ENCODE assay signal across 9 cellular contexts in the genomic region with DNA sequence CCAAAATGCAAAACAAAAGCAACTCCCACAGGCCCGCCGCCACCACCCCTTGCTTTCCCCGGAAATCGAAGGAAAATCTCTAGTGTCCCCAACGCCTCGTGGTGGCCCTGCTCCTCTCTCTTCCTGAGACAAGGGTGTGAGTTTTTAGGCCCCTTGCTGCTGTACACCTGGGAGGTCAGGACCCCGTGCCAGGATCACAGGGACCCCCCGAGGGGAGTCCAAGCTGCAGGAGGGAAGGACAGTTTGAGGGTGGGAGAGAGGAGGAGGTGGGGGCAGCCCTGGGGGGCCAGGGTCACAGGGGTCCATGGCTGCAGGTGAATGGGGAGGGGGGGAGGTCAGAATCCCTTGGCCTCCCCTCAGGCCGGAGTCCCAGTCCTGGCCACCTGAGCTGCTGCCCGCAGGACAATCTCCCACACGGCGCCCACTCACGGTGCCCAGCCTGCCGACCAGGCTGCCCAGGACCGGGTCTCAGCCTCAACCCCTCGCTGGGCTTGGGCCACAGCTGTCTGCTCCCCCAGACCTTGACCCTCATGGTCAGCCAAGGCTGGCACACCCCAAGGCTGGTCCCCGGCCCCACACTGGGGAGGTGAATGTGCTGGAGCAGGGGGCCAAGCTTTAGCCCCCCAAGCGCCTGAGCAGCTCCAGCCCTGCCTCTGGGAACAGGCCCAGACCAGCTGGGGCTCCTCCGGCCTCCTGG. TPM values are rescaled to one million over a fixed set of nuclear protein-coding genes. Genes with fewer than 3 reads are reported as not detected.
DNase-seq lines count a peak whose midpoint lies in the region; ATAC-seq, FAIRE-seq and TF ChIP-seq lines count a peak whose summit lies in the region.
"Had no signal": no experiment of that assay in that cellular context is flagged by ENCODE, and none has a peak within 500 bp of the region (broad histone marks: within the 10 kb centered on the region; RNA-seq: fewer than 3 reads in every experiment).

No MANE protein-coding gene starts in this region.

- H3K4me3 Mint-ChIP-seq in stimulated activated memory B cell treated with anti-CD40 and anti-IgM and Interleukin-4, amounts not matched to agents 10 μg/mL and 1 μg/mL and 100 μg/mL, for 72 hours: no peak overlapping the region

- H3K36me3 Mint-ChIP-seq in stimulated activated memory B cell treated with anti-CD40 and anti-IgM and Interleukin-4, amounts not matched to agents 10 μg/mL and 1 μg/mL and 100 μg/mL, for 72 hours: no peaks in the 10 kb centered on the region

- POLR2A ChIA-PET in SK-N-SH (lab: Yijun Ruan, JAX): interaction anchor here (0.9 kb wide), 2 partner anchors 227 to 230 kb away, joined by 4 read pairs; no protein-coding TSS in a partner anchor

- 0 out of 2 replicates have a peak, but pooled peaks cover 3% of the 10 kb centered on the region for H4K20me1 ChIP-seq in SK-N-SH (ENCODE audit: insufficient read depth)

- TF ChIP-seq RAD21 in SK-N-SH (IDR thresholded peaks at IDR 0.05; ENCODE audit: low read length): no peak

- H3K4me2 ChIP-seq in SK-N-SH: peak overlapping the region; percentile 85

- H3K9ac ChIP-seq in SK-N-SH (peak overlapping the region; percentile 46), iPS-20b (ENCODE audit: low read depth, low read length) (peak overlapping the region; percentile 48; the same call in 1 of the 2 replicates)

- no peak for TF ChIP-seq EP300 in SK-N-SH (IDR thresholded peaks at IDR 0.05; ENCODE audit: borderline replicate concordance in 1 of 2, low read depth in 1 of 2, low read length in 1 of 2)

- H2AFZ ChIP-seq in SK-N-SH (ENCODE audit: low read depth): no peak overlapping the region

- H3K27ac ChIP-seq in SK-N-SH (ENCODE audit: low read depth in 2 of 2, low read length in 1 of 2) (no peak overlapping the region), angular gyrus (ENCODE audit: low read depth, low read length) (peak overlapping the region; percentile 99), iPS-20b (ENCODE audit: low read length) (no peak overlapping the region)

- ATAC-seq in SK-N-SH treated with all-trans-retinoic acid at 6 μM for 48 hours (no peak), GM18517 (IDR thresholded peaks at IDR 0.05; ENCODE audit: unreplicated experiment) (no peak)
- no peak for ATAC-seq in stimulated activated memory B cell treated with anti-CD40 and anti-IgM and Interleukin-4, amounts not matched to agents 10 μg/mL and 1 μg/mL and 100 μg/mL, for 72 hours

- H3F3A ChIP-seq in SK-N-SH (replicated peaks; ENCODE audit: insufficient read depth): no peaks in the 10 kb centered on the region

- H3K4me3 ChIP-seq in SK-N-SH (ENCODE audit: low read depth in 2 of 2, low read length in 1 of 2) (peak overlapping the region; percentile 22 to 50; a peak in 3 of 4 replicates), iPS-20b (ENCODE audit: low read length) (no peak overlapping the region)
- H3K4me3 ChIP-seq: HAP-1 had no signal

- H3K27me3 Mint-ChIP-seq in stimulated activated memory B cell treated with anti-CD40 and anti-IgM and Interleukin-4, amounts not matched to agents 10 μg/mL and 1 μg/mL and 100 μg/mL, for 72 hours: peaks cover 47% of the 10 kb centered on the region

- H3K4me1 Mint-ChIP-seq in stimulated activated memory B cell treated with anti-CD40 and anti-IgM and Interleukin-4, amounts not matched to agents 10 μg/mL and 1 μg/mL and 100 μg/mL, for 72 hours: peaks cover 37% of the 10 kb centered on the region

- no peak for TF ChIP-seq CTCF in SK-N-SH (IDR thresholded peaks at IDR 0.05)

- H3K79me2 ChIP-seq in SK-N-SH (ENCODE audit: insufficient read depth): no peaks in the 10 kb centered on the region

- CTCF ChIA-PET in SK-N-SH (lab: Yijun Ruan, JAX): interaction anchor here (0.6 to 7.2 kb wide), 6 partner anchors 18 to 518 kb away, joined by 3 to 88 read pairs (median 12); partner anchors contain the start of genes BRD9 and TRIP13

- TF ChIP-seq POLR2A in H54 (IDR thresholded peaks at IDR 0.05; ENCODE audit: low read depth, low read length): no peak

- H3K9me3 ChIP-seq in SK-N-SH: no peaks in the 10 kb centered on the region
- no peaks in the 10 kb centered on the region for H3K9me3 ChIP-seq in iPS-20b (ENCODE audit: insufficient read depth, low read depth, low read length)
- H3K9me3 ChIP-seq: HAP-1 had no signal

- H3K36me3 ChIP-seq in SK-N-SH (replicated peaks in 1 of 2; ENCODE audit: control insufficient read depth in 1 of 2, insufficient read depth in 2 of 2, low read length in 1 of 2) (no peaks in the 10 kb centered on the region), iPS-20b (ENCODE audit: insufficient read depth, low read depth, low read length) (no peaks in the 10 kb centered on the region)

- WGBS in SK-N-SH (ENCODE audit: low lambda C conversion rate): 14% methylated on average over 9 of the region's 19 CpGs

- FAIRE-seq in H54 (lab: Jason Lieb, UNC): no peak

- no peaks in the 10 kb centered on the region for H3K9me2 ChIP-seq in SK-N-SH

- H3K4me1 ChIP-seq in SK-N-SH (ENCODE audit: control insufficient read depth in 1 of 2, insufficient read depth in 2 of 2, low read depth in 1 of 2, low read length in 1 of 2) (peaks cover 12 to 23% of the 10 kb centered on the region in 2 experiments; a peak in 2 of 4 replicates), iPS-20b (ENCODE audit: insufficient read depth, low read length) (no peaks in the 10 kb centered on the region; the same call in 1 of the 2 replicates)

- DNase-seq in SK-N-SH (peak; percentile 54), H54 (ENCODE audit: insufficient read length, low spot score) (no peak), MV-4-11 (lab: John Stamatoyannopoulos, UW) (no peak)

- H3K27me3 ChIP-seq in SK-N-SH (ENCODE audit: insufficient read depth): no peaks in the 10 kb centered on the region
- peaks cover 50% of the 10 kb centered on the region for H3K27me3 ChIP-seq in iPS-20b (ENCODE audit: insufficient read depth, low read length)

- H3K9me3 Mint-ChIP-seq in stimulated activated memory B cell treated with anti-CD40 and anti-IgM and Interleukin-4, amounts not matched to agents 10 μg/mL and 1 μg/mL and 100 μg/mL, for 72 hours: no peaks in the 10 kb centered on the region

- H3K27ac Mint-ChIP-seq in stimulated activated memory B cell treated with anti-CD40 and anti-IgM and Interleukin-4, amounts not matched to agents 10 μg/mL and 1 μg/mL and 100 μg/mL, for 72 hours: peak overlapping the region; percentile 52

TF ChIP-seq in SK-N-SH, 30 proteins besides CTCF, POLR2A, EP300 and RAD21 (continues in another document):
- no peak for TF ChIP-seq TEAD4 (IDR thresholded peaks at IDR 0.05; ENCODE audit: borderline replicate concordance, insufficient read depth)
- TF ChIP-seq USF1 (IDR thresholded peaks at IDR 0.05; ENCODE audit: borderline replicate concordance, low read depth): no peak
- no peak for TF ChIP-seq RXRA (IDR thresholded peaks at IDR 0.05; ENCODE audit: borderline replicate concordance, low read depth)
- no peak for TF ChIP-seq RFX5 (IDR thresholded peaks at IDR 0.05; ENCODE audit: low read length)
- no peak for TF ChIP-seq MEF2A (IDR thresholded peaks at IDR 0.05; ENCODE audit: borderline replicate concordance, low read depth)
- TF ChIP-seq YY1 (IDR thresholded peaks at IDR 0.05; ENCODE audit: low read depth): no peak
- TF ChIP-seq FOXM1 (IDR thresholded peaks at IDR 0.05; ENCODE audit: low read depth): no peak

TF ChIP-seq in SK-N-SH treated with all-trans-retinoic acid at 6 μM for 48 hours, 23 proteins besides CTCF, POLR2A, EP300 and RAD21:
- TF ChIP-seq PPARA (CRISPR knock-in tag; IDR thresholded peaks at IDR 0.05; ENCODE audit: borderline replicate concordance) (no peak), GLIS3 (CRISPR knock-in tag; IDR thresholded peaks at IDR 0.05) (no peak)
- TF ChIP-seq, protein P1, sequence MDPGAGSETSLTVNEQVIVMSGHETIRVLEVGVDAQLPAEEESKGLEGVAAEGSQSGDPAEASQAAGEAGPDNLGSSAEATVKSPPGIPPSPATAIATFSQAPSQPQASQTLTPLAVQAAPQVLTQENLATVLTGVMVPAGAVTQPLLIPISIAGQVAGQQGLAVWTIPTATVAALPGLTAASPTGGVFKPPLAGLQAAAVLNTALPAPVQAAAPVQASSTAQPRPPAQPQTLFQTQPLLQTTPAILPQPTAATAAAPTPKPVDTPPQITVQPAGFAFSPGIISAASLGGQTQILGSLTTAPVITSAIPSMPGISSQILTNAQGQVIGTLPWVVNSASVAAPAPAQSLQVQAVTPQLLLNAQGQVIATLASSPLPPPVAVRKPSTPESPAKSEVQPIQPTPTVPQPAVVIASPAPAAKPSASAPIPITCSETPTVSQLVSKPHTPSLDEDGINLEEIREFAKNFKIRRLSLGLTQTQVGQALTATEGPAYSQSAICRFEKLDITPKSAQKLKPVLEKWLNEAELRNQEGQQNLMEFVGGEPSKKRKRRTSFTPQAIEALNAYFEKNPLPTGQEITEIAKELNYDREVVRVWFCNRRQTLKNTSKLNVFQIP (CRISPR knock-in tag; IDR thresholded peaks at IDR 0.05; ENCODE audit: borderline replicate concordance, low read depth): no peak
TF ChIP-seq in SK-N-SH treated with all-trans-retinoic acid at 6 μM for 48 hours: peak in this region for 0.

RNA-seq across cellular contexts. Expression of gene TPPP, which starts 19.9 kb away (rescaled TPM):
- polyA plus RNA-seq in SK-N-SH (2012; rRNA removed): 0.05 and 0.10 TPM in 2 replicates
- polyA plus RNA-seq in SK-N-SH (2012; cell fraction: cytosol; rRNA removed): 0.04 and 0.05 TPM in 2 replicates
- polyA plus RNA-seq in SK-N-SH (2012; cell fraction: nucleus; rRNA removed): 0.11 and 0.33 TPM in 2 replicates
